In the genomic region with DNA sequence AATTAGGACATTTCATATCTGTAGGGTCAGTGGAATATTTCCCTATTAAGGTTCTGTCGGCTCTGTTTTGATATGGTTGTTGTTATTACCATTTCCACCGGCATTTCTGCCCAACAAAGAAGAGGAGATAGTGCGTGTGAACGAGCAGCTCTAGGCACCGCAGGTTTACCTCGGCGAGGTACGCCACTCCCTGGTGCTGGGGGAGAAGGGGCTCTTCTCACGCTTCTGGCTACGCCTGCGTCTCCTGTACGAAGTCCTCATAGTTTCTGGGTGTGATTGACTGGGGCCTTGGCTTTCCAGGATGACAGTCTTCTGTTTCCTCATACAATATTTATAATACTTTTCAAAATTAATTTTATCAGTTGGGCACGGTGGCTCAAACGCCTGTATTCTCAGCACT, we compare ENCODE assay signal across 24 cellular contexts.
"Had no signal": no experiment of that assay in that cellular context is flagged by ENCODE, and none has a peak within 500 bp of the region (broad histone marks: within the 10 kb centered on the region; RNA-seq: fewer than 3 reads in every experiment).

No MANE protein-coding gene starts in this region.

- H3K27me3 Mint-ChIP-seq: IgD-negative memory B cell had no signal

- H3K4me3 Mint-ChIP-seq: IgD-negative memory B cell had no signal

- H3K27ac Mint-ChIP-seq: IgD-negative memory B cell had no signal

- ATAC-seq: K562, Panc1, PC-3, SK-N-SH treated with all-trans-retinoic acid at 6 μM for 48 hours had no signal

- H3K4me3 ChIP-seq: K562, SJCRH30 had no signal

- DNase-seq: Kasumi-1, MM.1S, NCI-H1092 treated with DMSO at 0.1 percent for 48 hours, NCI-H1436, NCI-H187, NCI-H2029, NCI-H2081 treated with DMSO at 0.1 percent for 48 hours, NCI-H2171, NCI-H226, NCI-H446, NCI-H510A, NCI-H524 treated with DMSO at 0.1 percent for 48 hours, NCI-H69, NCI-H774, PC-3, SHP77 treated with DMSO at 0.1 percent for 48 hours, SJCRH30 had no signal

- H3K27me3 ChIP-seq: SJCRH30 had no signal

- H3K4me1 ChIP-seq: SJCRH30 had no signal

- H3K9me3 ChIP-seq: SJCRH30 had no signal

- H3K27ac ChIP-seq: HL-60, KMS-11, RWPE1, SJCRH30 had no signal
